ENCODE assay signal across 11 cellular contexts in genomic region chr1:20359451-20360330, GRCh38.
DNase-seq lines count a peak whose midpoint lies in the region; ATAC-seq, FAIRE-seq and TF ChIP-seq lines count a peak whose summit lies in the region.
"Had no signal": no experiment of that assay in that cellular context is flagged by ENCODE, and none has a peak within 500 bp of the region (broad histone marks: within the 10 kb centered on the region; RNA-seq: fewer than 3 reads in every experiment).

No MANE protein-coding gene starts in this region.

- no peaks in the 10 kb centered on the region for H3K36me3 Mint-ChIP-seq in brain

- H3K27me3 Mint-ChIP-seq in brain: peaks cover 18% of the 10 kb centered on the region

- intact Hi-C loops in dorsolateral prefrontal cortex (cut with DNase I): loop anchor here (1.0 to 5.0 kb wide), 4 partner anchors 133 to 147 kb away; no protein-coding TSS in a partner anchor

- H3K4me3 ChIP-seq in dorsolateral prefrontal cortex: no peak overlapping the region

- ATAC-seq in GM19467 (IDR thresholded peaks at IDR 0.05; ENCODE audit: unreplicated experiment): no peak

- TF ChIP-seq CTCF in VCaP (conservative IDR thresholded peaks at IDR 0.05) (no peak), brain (conservative IDR thresholded peaks at IDR 0.05) (no peak), GM10266 (IDR thresholded peaks at IDR 0.05; ENCODE audit: control insufficient read depth, insufficient read depth, low read depth, missing control alignments) (no peak), dorsolateral prefrontal cortex (IDR thresholded peaks at IDR 0.05 in 54 of 56, conservative IDR thresholded peaks at IDR 0.05 in 2 of 56; ENCODE audit: low read depth in 1 of 56, partially characterized antibody in 56 of 56) (no peak)

- peak overlapping the region in 4 of 5 experiments; percentile 30 to 64 (median 39) for H3K27ac Mint-ChIP-seq in brain

- TF ChIP-seq POLR2A in GM12891 (IDR thresholded peaks at IDR 0.05; ENCODE audit: low read depth, low read length): no peak

- H3K4me1 Mint-ChIP-seq in brain: peaks cover 58% of the 10 kb centered on the region

- DNase-seq in M059J (ENCODE audit: low read depth): peak; percentile 28
- DNase-seq in stimulated activated CD4-positive, alpha-beta T cell treated with anti-CD3 and anti-CD28 coated beads, Interleukin-2, amount 100 ng/mL, for 4 hours (ENCODE audit: low read depth): peak; percentile 44
- DNase-seq in GM12891 (ENCODE audit: insufficient read length, low spot score): no peak
- DNase-seq in GM10266 (ENCODE audit: extremely low spot score): no peak
- no peak for DNase-seq in dorsolateral prefrontal cortex
- DNase-seq: DND-41, nucleus accumbens had no signal

- H3K27ac ChIP-seq in VCaP (peak overlapping the region; percentile 94), dorsolateral prefrontal cortex (no peak overlapping the region)

- H3K9me3 Mint-ChIP-seq in brain: peaks cover 0 to 5% (median 0%) of the 10 kb centered on the region in 5 experiments
- H3K9me3 Mint-ChIP-seq: H9 had no signal

- H3K4me3 Mint-ChIP-seq in brain: no peak overlapping the region
- H3K4me3 Mint-ChIP-seq: H9 had no signal

- peaks cover 0 to 6% (median 0%) of the 10 kb centered on the region in 45 donors for H3K27me3 ChIP-seq in dorsolateral prefrontal cortex

- no peak for FAIRE-seq in GM12891 (lab: Jason Lieb, UNC)

TF ChIP-seq in GM12891, 5 proteins besides CTCF, POLR2A, EP300 and RAD21:
- TF ChIP-seq POU2F2 (IDR thresholded peaks at IDR 0.05; ENCODE audit: low read depth, low read length) (no peak), SPI1 (IDR thresholded peaks at IDR 0.05; ENCODE audit: low read depth, low read length) (no peak), PAX5 (IDR thresholded peaks at IDR 0.05; ENCODE audit: insufficient read depth, low read length, severe bottlenecking) (no peak), TAF1 (IDR thresholded peaks at IDR 0.05; ENCODE audit: low read depth, low read length) (no peak), POLR2AphosphoS5 (IDR thresholded peaks at IDR 0.05; ENCODE audit: low read depth, low read length) (no peak)

Comparison
In these comparisons a context has a peak if more than half of its experiments do, and no peak if none do; other contexts are left out.
1. DNase-seq: peak in M059J (single experiment) and stimulated activated CD4-positive, alpha-beta T cell treated with anti-CD3 and anti-CD28 coated beads, Interleukin-2, amount 100 ng/mL, for 4 hours (single experiment); none in GM12891 (single experiment), GM10266 (single experiment) and dorsolateral prefrontal cortex (0 of 10).